In genomic region chr20:34004790-34005457, GRCh38 we compare ENCODE assay signal across 1 cellular context.
TF ChIP-seq lines count a peak whose summit lies in the region.

No MANE protein-coding gene starts in this region.

TF ChIP-seq in HepG2, 621 proteins besides CTCF, POLR2A, EP300 and RAD21 (continued from another document and continues in another):
- no peak for TF ChIP-seq ETS1 (CRISPR knock-in tag; IDR thresholded peaks at IDR 0.05)
- TF ChIP-seq ZBTB37 (CRISPR knock-in tag; IDR thresholded peaks at IDR 0.05) = peak; percentile 98
- peak; percentile 27 for TF ChIP-seq SKI (IDR thresholded peaks at IDR 0.05; ENCODE audit: partially characterized antibody)
- TF ChIP-seq ZNF574 (CRISPR knock-in tag; IDR thresholded peaks at IDR 0.05) = peak; percentile 52
- peak; percentile 85 for TF ChIP-seq ZMYM2 (CRISPR knock-in tag; IDR thresholded peaks at IDR 0.05)
- TF ChIP-seq TOPORS (CRISPR knock-in tag; IDR thresholded peaks at IDR 0.05) = peak; percentile 79; the same call in 1 of the 2 replicates
- TF ChIP-seq MED13 (CRISPR knock-in tag; IDR thresholded peaks at IDR 0.05) = peak; percentile 81; the same call in 1 of the 2 replicates
- TF ChIP-seq ZFX (CRISPR knock-in tag; IDR thresholded peaks at IDR 0.05; ENCODE audit: low read depth) = peak; percentile 73
- no peak for TF ChIP-seq CENPBD1 (CRISPR knock-in tag; IDR thresholded peaks at IDR 0.05; ENCODE audit: borderline replicate concordance, low read depth)
- peak in 1 of 2 experiments; percentile 63; a peak in 2 of 4 replicates for TF ChIP-seq KLF16 (CRISPR knock-in tag; IDR thresholded peaks at IDR 0.05)
- TF ChIP-seq SMAD3 (CRISPR knock-in tag; IDR thresholded peaks at IDR 0.05) = peak; percentile 47; the same call in 1 of the 2 replicates
- TF ChIP-seq REST (IDR thresholded peaks at IDR 0.05; ENCODE audit: borderline replicate concordance in 1 of 2, low read depth in 1 of 2, low read length in 2 of 2) = peak in 1 of 2 experiments; percentile 69; a peak in 2 of 4 replicates
- no peak for TF ChIP-seq TCF12 (IDR thresholded peaks at IDR 0.05)
- peak; percentile 92 for TF ChIP-seq TCF12 (CRISPR knock-in tag; IDR thresholded peaks at IDR 0.05)
- peak; percentile 55; the same call in 1 of the 2 replicates for TF ChIP-seq HMGXB3 (CRISPR knock-in tag; IDR thresholded peaks at IDR 0.05; ENCODE audit: borderline replicate concordance)
- no peak for TF ChIP-seq ZNF839 (CRISPR knock-in tag; IDR thresholded peaks at IDR 0.05; ENCODE audit: borderline replicate concordance)
- peak; percentile 86; the same call in 1 of the 2 replicates for TF ChIP-seq ZKSCAN8 (CRISPR knock-in tag; IDR thresholded peaks at IDR 0.05; ENCODE audit: borderline replicate concordance)
- TF ChIP-seq DPF2 (CRISPR knock-in tag; IDR thresholded peaks at IDR 0.05; ENCODE audit: borderline replicate concordance, low read depth) = peak; percentile 96
- peak; percentile 94 for TF ChIP-seq FOXP4 (CRISPR knock-in tag; IDR thresholded peaks at IDR 0.05)
- peak; percentile 88 for TF ChIP-seq MLX (CRISPR knock-in tag; IDR thresholded peaks at IDR 0.05)
- peak; percentile 59; the same call in 1 of the 2 replicates for TF ChIP-seq IRF9 (CRISPR knock-in tag; IDR thresholded peaks at IDR 0.05; ENCODE audit: borderline replicate concordance)
- peak; percentile 99 for TF ChIP-seq ZNF609 (CRISPR knock-in tag; IDR thresholded peaks at IDR 0.05; ENCODE audit: borderline replicate concordance)
- 0 out of 2 replicates have a peak, but pooled peaks have one; percentile 42 for TF ChIP-seq ATF3 (CRISPR knock-in tag; IDR thresholded peaks at IDR 0.05)
- peak; percentile 91 for TF ChIP-seq MEIS2 (CRISPR knock-in tag; IDR thresholded peaks at IDR 0.05)
- peak; percentile 71; the same call in 1 of the 2 replicates for TF ChIP-seq ZNF878 (CRISPR knock-in tag; IDR thresholded peaks at IDR 0.05)
